In genomic region chr16:47460301-47460754, GRCh38 we compare ENCODE assay signal across 8 cellular contexts. TPM values are rescaled to one million over a fixed set of nuclear protein-coding genes. Genes with fewer than 3 reads are reported as not detected.
DNase-seq lines count a peak whose midpoint lies in the region; ATAC-seq and TF ChIP-seq lines count a peak whose summit lies in the region.

No MANE protein-coding gene starts in this region.

- no peak for ATAC-seq in T-helper 17 cell
- no peak for ATAC-seq in foreskin keratinocyte

- H3K27me3 ChIP-seq in foreskin keratinocyte (no peaks in the 10 kb centered on the region), rectal smooth muscle tissue (ENCODE audit: control insufficient read depth, insufficient read depth, low read length) (no peaks in the 10 kb centered on the region)

- DNase-seq in NCI-H82 (lab: John Stamatoyannopoulos, UW) (peak; percentile 20), NCI-H82 treated with DMSO at 0.1 percent for 48 hours (lab: John Stamatoyannopoulos, UW; ENCODE audit: unreplicated experiment) (no peak), T-helper 17 cell (no peak), foreskin keratinocyte (no peak), mucosa of gallbladder (ENCODE audit: low spot score) (no peak), middle frontal gyrus (ENCODE audit: extremely low spot score, low spot score) (no peak)
- DNase-seq in activated CD4-positive, alpha-beta T cell treated with anti-CD3 and anti-CD28 coated beads, Interleukin-2, amount 50 U/mL, for 4 hours: no peak

- peaks cover 35% of the 10 kb centered on the region for H3K4me1 Mint-ChIP-seq in T-helper 17 cell

- TF ChIP-seq CTCF in foreskin keratinocyte (conservative IDR thresholded peaks at IDR 0.05): no peak

- H3K36me3 ChIP-seq in rectal smooth muscle tissue (ENCODE audit: control insufficient read depth, insufficient read depth, low read length): peaks cover 2% of the 10 kb centered on the region

- peak overlapping the region; percentile 99 for H3K27ac Mint-ChIP-seq in T-helper 17 cell

- H3K9ac ChIP-seq in rectal smooth muscle tissue (ENCODE audit: low read length): peak overlapping the region; percentile 95

- peak overlapping the region; percentile 98 for H3K4me3 Mint-ChIP-seq in T-helper 17 cell

- peak overlapping the region; percentile 99 for H3K4me3 ChIP-seq in rectal smooth muscle tissue (ENCODE audit: low read length)

- no peaks in the 10 kb centered on the region for H3K9me3 ChIP-seq in T-helper 17 cell (ENCODE audit: control insufficient read depth, low read length, poor library complexity, severe bottlenecking)

- peaks cover 10% of the 10 kb centered on the region for H3K36me3 Mint-ChIP-seq in T-helper 17 cell (ENCODE audit: low read depth)

- peak overlapping the region; percentile 79 for H3K27ac ChIP-seq in foreskin keratinocyte
- peak overlapping the region; percentile 98 for H3K27ac ChIP-seq in rectal smooth muscle tissue (ENCODE audit: low read depth, low read length)

- H3K27me3 Mint-ChIP-seq in T-helper 17 cell: no peaks in the 10 kb centered on the region

- peaks cover 12% of the 10 kb centered on the region for H3K4me1 ChIP-seq in foreskin keratinocyte
- H3K4me1 ChIP-seq in rectal smooth muscle tissue (ENCODE audit: control insufficient read depth, insufficient read depth, low read length): peaks cover 36% of the 10 kb centered on the region

RNA-seq across cellular contexts. Expression of gene ITFG1, which starts 0.5 kb away (rescaled TPM):
- total RNA-seq in T-helper 17 cell (10 to 100 TPM; 27.6 to 29.5 TPM), foreskin keratinocyte (34.0 and 36.8 TPM in 2 replicates), mucosa of gallbladder (68.7 TPM)
- 26.6 and 32.3 TPM in 2 replicates for polyA plus RNA-seq in foreskin keratinocyte

RNA-seq across cellular contexts. Expression of gene PHKB, which starts 0.8 kb away (rescaled TPM):
- total RNA-seq in T-helper 17 cell (10 to 100 TPM; 56.2 to 59.5 TPM), foreskin keratinocyte (48.5 and 55.0 TPM in 2 replicates), mucosa of gallbladder (82.6 TPM)
- 23.6 and 27.5 TPM in 2 replicates for polyA plus RNA-seq in foreskin keratinocyte
